ENCODE assay signal across 8 cellular contexts in genomic region chr1:6785318-6785712, GRCh38. TPM values are rescaled to one million over a fixed set of nuclear protein-coding genes. Genes with fewer than 3 reads are reported as not detected.
A peak's percentile ranks its signal among the peaks of the same experiment; 100 is the strongest.
DNase-seq lines count a peak whose midpoint lies in the region; ATAC-seq and TF ChIP-seq lines count a peak whose summit lies in the region.

Gene CAMTA1 (plus strand): TSS chr1:6785454. CDS start chr1:6785531, 77 bp downstream.

- peaks cover 25% of the 10 kb centered on the region for H3K4me1 ChIP-seq in CD8-positive, alpha-beta T cell (ENCODE audit: insufficient read depth, low read length)
- H3K4me1 ChIP-seq in HAP-1 (peaks cover 12% of the 10 kb centered on the region), RWPE2 (ENCODE audit: insufficient read depth, poor library complexity, severe bottlenecking) (peaks cover 7% of the 10 kb centered on the region)

- intact Hi-C loops in CD8-positive, alpha-beta T cell (cut with DNase I, micrococcal nuclease) = loop anchor here (1.0 to 10.0 kb wide), 10 partner anchors 84 to 999 kb away; partner anchors contain the start of genes KLHL21 (in 2 of the 2), ACOT7 (in 1 of the 2), DNAJC11 (in 1 of the 2) and NOL9 (in 1 of the 2)

- no peak for DNase-seq in CD8-positive, alpha-beta T cell
- no peak for DNase-seq in HAP-1 (ENCODE audit: low spot score in 2 of 2)
- DNase-seq in RWPE2 (ENCODE audit: low spot score) = no peak
- no peak for DNase-seq in epithelial cell of proximal tubule (ENCODE audit: low read depth)
- no peak for DNase-seq in neural crest cell (ENCODE audit: low read depth, low spot score)
- no peak for DNase-seq in NCI-H2171 treated with DMSO at 0.1 percent for 48 hours (lab: John Stamatoyannopoulos, UW)
- no peak for DNase-seq in NOMO-1 (lab: John Stamatoyannopoulos, UW; ENCODE audit: unreplicated experiment in 2 of 2)
- no peak for DNase-seq in NCI-H1417 (lab: John Stamatoyannopoulos, UW)

- peak within 1 kb of the TSS; percentile 80 for H3K4me3 ChIP-seq in CD8-positive, alpha-beta T cell (ENCODE audit: low read depth, low read length)
- H3K4me3 ChIP-seq in HAP-1 (peak within 1 kb of the TSS; percentile 87), RWPE2 (ENCODE audit: severe bottlenecking) (peak within 1 kb of the TSS; percentile 91), epithelial cell of proximal tubule (ENCODE audit: low read depth, low read length) (peak within 1 kb of the TSS; percentile 85)

- peaks cover 12% of the 10 kb centered on the region for H3K36me3 Mint-ChIP-seq in CD8-positive, alpha-beta T cell
- H3K36me3 Mint-ChIP-seq in neural crest cell (ENCODE audit: low read depth) = no peaks in the 10 kb centered on the region

- peak within 1 kb of the TSS; percentile 95 for H3K27ac Mint-ChIP-seq in CD8-positive, alpha-beta T cell
- H3K27ac Mint-ChIP-seq in neural crest cell (ENCODE audit: unreplicated experiment) = peak within 1 kb of the TSS; percentile 99

- H3K27me3 ChIP-seq in CD8-positive, alpha-beta T cell (ENCODE audit: insufficient read depth, low read length) = no peaks in the 10 kb centered on the region
- H3K27me3 ChIP-seq in HAP-1 (ENCODE audit: low read depth) (no peaks in the 10 kb centered on the region), RWPE2 (ENCODE audit: insufficient read depth, poor library complexity, severe bottlenecking) (no peaks in the 10 kb centered on the region)

- peak within 1 kb of the TSS; percentile 73 for H3K27ac ChIP-seq in CD8-positive, alpha-beta T cell (ENCODE audit: low read depth, low read length)
- H3K27ac ChIP-seq in RWPE2 (ENCODE audit: poor library complexity, severe bottlenecking) = peak within 1 kb of the TSS; percentile 63

- no peaks in the 10 kb centered on the region for H3K27me3 Mint-ChIP-seq in CD8-positive, alpha-beta T cell (ENCODE audit: low read depth)
- peaks cover 3% of the 10 kb centered on the region for H3K27me3 Mint-ChIP-seq in neural crest cell (ENCODE audit: low read depth)

- POLR2A ChIA-PET in CD8-positive, alpha-beta T cell (lab: Charles Lee) = interaction anchor here (0.6 to 2.3 kb wide), 4 partner anchors 29 to 295 kb away, joined by 3 to 17 read pairs (median 6); partner anchors contain the start of gene KLHL21

- ATAC-seq in CD8-positive, alpha-beta T cell = peak; percentile 82
- ATAC-seq in RWPE2 (ENCODE audit: low read depth) = peak; percentile 91; the same call in 2 of the 3 replicates

- in situ Hi-C loops in HAP-1 (cut with MboI; ENCODE audit: low sequenced_read_pairs) = no loop called here

- no peaks in the 10 kb centered on the region for H3K9me3 Mint-ChIP-seq in CD8-positive, alpha-beta T cell
- no peaks in the 10 kb centered on the region for H3K9me3 Mint-ChIP-seq in neural crest cell

- CTCF ChIA-PET in CD8-positive, alpha-beta T cell (lab: Charles Lee) = interaction anchor here (1.0 kb wide), 1 partner anchor 103 kb away, joined by 3 read pairs; no protein-coding TSS in a partner anchor

- peaks cover 50% of the 10 kb centered on the region for H3K4me1 Mint-ChIP-seq in CD8-positive, alpha-beta T cell (ENCODE audit: low read depth)
- H3K4me1 Mint-ChIP-seq in neural crest cell = peaks cover 50% of the 10 kb centered on the region

- H3K36me3 ChIP-seq in CD8-positive, alpha-beta T cell (ENCODE audit: insufficient read depth, low read length) = no peaks in the 10 kb centered on the region
- H3K36me3 ChIP-seq in HAP-1 (replicated peaks) (no peaks in the 10 kb centered on the region; the same call in 1 of the 2 replicates), RWPE2 (ENCODE audit: low read depth) (no peaks in the 10 kb centered on the region; the same call in 1 of the 2 replicates)

- no peak for TF ChIP-seq CTCF in CD8-positive, alpha-beta T cell (IDR thresholded peaks at IDR 0.05)
- TF ChIP-seq CTCF in RWPE2 (IDR thresholded peaks at IDR 0.05; ENCODE audit: poor library complexity, severe bottlenecking) = no peak
- no peak for TF ChIP-seq CTCF in epithelial cell of proximal tubule (conservative IDR thresholded peaks at IDR 0.05; ENCODE audit: low read depth, low read length)
- no peak for TF ChIP-seq CTCF in neural crest cell (conservative IDR thresholded peaks at IDR 0.05)

- H3K4me3 Mint-ChIP-seq in CD8-positive, alpha-beta T cell = peak within 1 kb of the TSS; percentile 95
- peak within 1 kb of the TSS; percentile 99 for H3K4me3 Mint-ChIP-seq in neural crest cell

- no peaks in the 10 kb centered on the region for H3K9me3 ChIP-seq in CD8-positive, alpha-beta T cell (ENCODE audit: low read length)
- H3K9me3 ChIP-seq in HAP-1 (no peaks in the 10 kb centered on the region), RWPE2 (ENCODE audit: severe bottlenecking) (no peaks in the 10 kb centered on the region)

RNA-seq across cellular contexts. Expression of gene CAMTA1, which starts in this region (rescaled TPM):
- 10 to 100 TPM; 43.9 to 46.5 TPM for total RNA-seq in CD8-positive, alpha-beta T cell
- 53.5 and 79.2 TPM in 2 replicates for total RNA-seq in epithelial cell of proximal tubule
- 109 and 110 TPM in 2 replicates for total RNA-seq in neural crest cell
